Comparison of ENCODE assay signal across 9 cellular contexts in genomic region chrX:134622056-134622812, GRCh38. TPM values are rescaled to one million over a fixed set of nuclear protein-coding genes. Genes with fewer than 3 reads are reported as not detected.
DNase-seq lines count a peak whose midpoint lies in the region; ATAC-seq lines count a peak whose summit lies in the region.
"Had no signal": no experiment of that assay in that cellular context is flagged by ENCODE, and none has a peak within 500 bp of the region (broad histone marks: within the 10 kb centered on the region; RNA-seq: fewer than 3 reads in every experiment).

No MANE protein-coding gene starts in this region.

- DNase-seq in ELF-1 (ENCODE audit: low read depth, low spot score) (peak; percentile 86), islet precursor cell (peak; percentile 83), DMS79 (lab: John Stamatoyannopoulos, UW) (no peak), NCI-H146 treated with DMSO at 0.1 percent for 48 hours (lab: John Stamatoyannopoulos, UW; ENCODE audit: unreplicated experiment) (no peak)
- DNase-seq in activated CD4-positive, alpha-beta T cell treated with anti-CD3 and anti-CD28 coated beads, Interleukin-2, amount 10 ng/mL, durations not matched to agents 7 days and 5 days: peak; percentile 10
- DNase-seq in activated CD4-positive, CD25-positive, alpha-beta regulatory T cell (lab: John Stamatoyannopoulos, UW): no peak

- peaks cover 11% of the 10 kb centered on the region for H3K4me1 Mint-ChIP-seq in activated CD4-positive, alpha-beta T cell treated with anti-CD3 and anti-CD28 coated beads, Interleukin-2, amount 10 ng/mL, durations not matched to agents 7 days and 5 days

- no peaks in the 10 kb centered on the region for H3K27me3 Mint-ChIP-seq in activated CD4-positive, alpha-beta T cell treated with anti-CD3 and anti-CD28 coated beads, Interleukin-2, amount 10 ng/mL, durations not matched to agents 7 days and 5 days

- peak; percentile 92 for ATAC-seq in GM19452 (IDR thresholded peaks at IDR 0.05; ENCODE audit: unreplicated experiment)
- peak; percentile 96 for ATAC-seq in HG03457 (IDR thresholded peaks at IDR 0.05; ENCODE audit: unreplicated experiment)

- peak overlapping the region; percentile 9 for H3K27ac Mint-ChIP-seq in activated CD4-positive, alpha-beta T cell treated with anti-CD3 and anti-CD28 coated beads, Interleukin-2, amount 10 ng/mL, durations not matched to agents 7 days and 5 days

- no peaks in the 10 kb centered on the region for H3K9me3 Mint-ChIP-seq in activated CD4-positive, alpha-beta T cell treated with anti-CD3 and anti-CD28 coated beads, Interleukin-2, amount 10 ng/mL, durations not matched to agents 7 days and 5 days

- CTCF ChIA-PET in activated CD4-positive, alpha-beta T cell treated with anti-CD3 and anti-CD28 coated beads, Interleukin-2, amount 10 ng/mL, durations not matched to agents 7 days and 5 days (lab: Charles Lee): interaction anchor here (1.0 to 1.5 kb wide), 2 partner anchors 18 to 36 kb away, joined by 3 read pairs; partner anchors contain the start of gene PLAC1

- no peak overlapping the region for H3K4me3 Mint-ChIP-seq in activated CD4-positive, alpha-beta T cell treated with anti-CD3 and anti-CD28 coated beads, Interleukin-2, amount 10 ng/mL, durations not matched to agents 7 days and 5 days

- H3K36me3 Mint-ChIP-seq in activated CD4-positive, alpha-beta T cell treated with anti-CD3 and anti-CD28 coated beads, Interleukin-2, amount 10 ng/mL, durations not matched to agents 7 days and 5 days (ENCODE audit: low read depth): peaks cover 2% of the 10 kb centered on the region

- POLR2A ChIA-PET in activated CD4-positive, alpha-beta T cell treated with anti-CD3 and anti-CD28 coated beads, Interleukin-2, amount 10 ng/mL, durations not matched to agents 7 days and 5 days (lab: Charles Lee): interaction anchor here (0.7 kb wide), 1 partner anchor 173 kb away, joined by 3 read pairs; no protein-coding TSS in a partner anchor

RNA-seq across cellular contexts. Expression of gene PLAC1, which starts 36.0 kb away (rescaled TPM):
- total RNA-seq in activated CD4-positive, alpha-beta T cell treated with anti-CD3 and anti-CD28 coated beads, Interleukin-2, amount 10 ng/mL, durations not matched to agents 7 days and 5 days: not detected
- total RNA-seq: T-helper 2 cell treated with Interferon-gamma antibody and Interleukin-4, amounts not matched to agents 100 ng/mL and 5 ng/mL, for 36 hours had no signal

Comparison
In these comparisons a context has a peak if more than half of its experiments do, and no peak if none do; other contexts are left out.
1. DNase-seq: peak in ELF-1 (single experiment), activated CD4-positive, alpha-beta T cell treated with anti-CD3 and anti-CD28 coated beads, Interleukin-2, amount 10 ng/mL, durations not matched to agents 7 days and 5 days (single experiment) and islet precursor cell (single experiment); none in DMS79 (single experiment), NCI-H146 treated with DMSO at 0.1 percent for 48 hours (single experiment) and activated CD4-positive, CD25-positive, alpha-beta regulatory T cell (0 of 4).